In genomic region chr4:69984030-69984443, GRCh38 we compare ENCODE assay signal across 8 cellular contexts. TPM values are rescaled to one million over a fixed set of nuclear protein-coding genes. Genes with fewer than 3 reads are reported as not detected.
A peak's percentile ranks its signal among the peaks of the same experiment; 100 is the strongest.
DNase-seq lines count a peak whose midpoint lies in the region; ATAC-seq, FAIRE-seq and TF ChIP-seq lines count a peak whose summit lies in the region.

No MANE protein-coding gene starts in this region.

- POLR2A ChIA-PET in WTC11 (lab: Charles Lee), result no interaction called here

- no peak overlapping the region for H3K4me3 ChIP-seq in right lobe of liver

- no peaks in the 10 kb centered on the region for H3K36me3 ChIP-seq in right lobe of liver

- H3K4me3 Mint-ChIP-seq in WTC11, result no peak overlapping the region
- no peak overlapping the region for H3K4me3 Mint-ChIP-seq in activated T-cell treated with anti-CD3 and anti-CD28 coated beads, Interleukin-2, amount 50 U/mL, for 24 hours

- H3K27ac Mint-ChIP-seq in WTC11, result no peak overlapping the region; the same call in 1 of the 2 replicates
- no peak overlapping the region for H3K27ac Mint-ChIP-seq in activated T-cell treated with anti-CD3 and anti-CD28 coated beads, Interleukin-2, amount 50 U/mL, for 24 hours

- ATAC-seq in HG03432 (IDR thresholded peaks at IDR 0.05; ENCODE audit: unreplicated experiment) (peak; percentile 73), WTC11 (peak; percentile 69), right lobe of liver (peak; percentile 96 to 99 (median 98)), HG02588 (IDR thresholded peaks at IDR 0.05; ENCODE audit: unreplicated experiment) (no peak)

- peaks cover 6% of the 10 kb centered on the region; the same call in 1 of the 2 replicates for H3K4me1 Mint-ChIP-seq in WTC11
- H3K4me1 Mint-ChIP-seq in activated T-cell treated with anti-CD3 and anti-CD28 coated beads, Interleukin-2, amount 50 U/mL, for 24 hours (ENCODE audit: low read depth), result no peaks in the 10 kb centered on the region

- peak; percentile 50 for FAIRE-seq in GM12892 (lab: Jason Lieb, UNC)

- no peak for TF ChIP-seq CTCF in WTC11 (IDR thresholded peaks at IDR 0.05)
- no peak for TF ChIP-seq CTCF in right lobe of liver (IDR thresholded peaks at IDR 0.05)

- H3K27me3 Mint-ChIP-seq in WTC11 (ENCODE audit: low read depth), result no peaks in the 10 kb centered on the region
- H3K27me3 Mint-ChIP-seq in activated T-cell treated with anti-CD3 and anti-CD28 coated beads, Interleukin-2, amount 50 U/mL, for 24 hours, result no peaks in the 10 kb centered on the region

- peaks cover 0 to 4% (median 0%) of the 10 kb centered on the region in 4 donors for H3K4me1 ChIP-seq in right lobe of liver

- no peak overlapping the region for H3K27ac ChIP-seq in right lobe of liver

- H3K36me3 Mint-ChIP-seq in WTC11, result no peaks in the 10 kb centered on the region
- H3K36me3 Mint-ChIP-seq in activated T-cell treated with anti-CD3 and anti-CD28 coated beads, Interleukin-2, amount 50 U/mL, for 24 hours (ENCODE audit: low read depth), result no peaks in the 10 kb centered on the region

- DNase-seq in GM12892 (ENCODE audit: insufficient read length), result no peak
- DNase-seq in WTC11 (ENCODE audit: low spot score), result no peak
- peak in 1 of 3 donors; percentile 60 for DNase-seq in right lobe of liver
- DNase-seq in germinal center (ENCODE audit: low spot score), result no peak
- no peak for DNase-seq in activated T-cell treated with anti-CD3 and anti-CD28 coated beads, Interleukin-2, amount 50 U/mL, for 24 hours
- no peak for DNase-seq in activated T-cell treated with anti-CD3 and anti-CD28 coated beads for 4 hours

- CTCF ChIA-PET in WTC11 (lab: Charles Lee), result interaction anchor here (0.5 kb wide), 1 partner anchor 198 kb away, joined by 3 read pairs; no protein-coding TSS in a partner anchor

- intact Hi-C loops in right lobe of liver (cut with DNase I), result no loop called here

- no peaks in the 10 kb centered on the region for H3K9me3 ChIP-seq in right lobe of liver

- no peaks in the 10 kb centered on the region for H3K9me3 Mint-ChIP-seq in WTC11
- no peaks in the 10 kb centered on the region for H3K9me3 Mint-ChIP-seq in activated T-cell treated with anti-CD3 and anti-CD28 coated beads, Interleukin-2, amount 50 U/mL, for 24 hours

- 18% methylated on average over 2 of the region's 2 CpGs for WGBS in right lobe of liver (ENCODE audit: insufficient coverage, low coverage, low lambda C conversion rate, missing lambda C conversion rate)

- H3K27me3 ChIP-seq in right lobe of liver, result no peaks in the 10 kb centered on the region

- TF ChIP-seq POLR2A in GM12892 (IDR thresholded peaks at IDR 0.05; ENCODE audit: low read depth, low read length) (no peak), right lobe of liver (IDR thresholded peaks at IDR 0.05) (no peak)

TF ChIP-seq in WTC11, 78 proteins besides CTCF, POLR2A, EP300 and RAD21:
- TF ChIP-seq ZNF671 (CRISPR knock-in tag; IDR thresholded peaks at IDR 0.05) (no peak), ZNF396 (CRISPR knock-in tag; IDR thresholded peaks at IDR 0.05; ENCODE audit: borderline replicate concordance) (no peak), ZNF281 (CRISPR knock-in tag; IDR thresholded peaks at IDR 0.05) (no peak), E2F1 (CRISPR knock-in tag; IDR thresholded peaks at IDR 0.05) (no peak)

RNA-seq across cellular contexts. Expression of gene STATH, which starts 11.7 kb away (rescaled TPM):
- not detected for polyA plus RNA-seq in GM12892 (2012; ENCODE audit: missing spikeins)
- not detected in 3 replicates for total RNA-seq in WTC11 (2021)
- not detected for total RNA-seq in right lobe of liver

RNA-seq across cellular contexts. Expression of gene CSN2, which starts 18.5 kb away (rescaled TPM):
- not detected for polyA plus RNA-seq in GM12892 (2012; ENCODE audit: missing spikeins)
- total RNA-seq in WTC11 (2021) (not detected in 3 replicates), right lobe of liver (not detected)

RNA-seq across cellular contexts. Expression of gene HTN3, which starts 44.2 kb away (rescaled TPM):
- polyA plus RNA-seq in GM12892 (2012; ENCODE audit: missing spikeins), result not detected
- total RNA-seq in WTC11 (2021), result not detected in 3 replicates
- not detected for total RNA-seq in right lobe of liver

RNA-seq across cellular contexts. Expression of gene CSN1S1, which starts 53.2 kb away (rescaled TPM):
- not detected for polyA plus RNA-seq in GM12892 (2012; ENCODE audit: missing spikeins)
- not detected in 3 replicates for total RNA-seq in WTC11 (2021)
- total RNA-seq in right lobe of liver, result not detected
